13 cellular contexts compared by ENCODE assay signal in the genomic region with DNA sequence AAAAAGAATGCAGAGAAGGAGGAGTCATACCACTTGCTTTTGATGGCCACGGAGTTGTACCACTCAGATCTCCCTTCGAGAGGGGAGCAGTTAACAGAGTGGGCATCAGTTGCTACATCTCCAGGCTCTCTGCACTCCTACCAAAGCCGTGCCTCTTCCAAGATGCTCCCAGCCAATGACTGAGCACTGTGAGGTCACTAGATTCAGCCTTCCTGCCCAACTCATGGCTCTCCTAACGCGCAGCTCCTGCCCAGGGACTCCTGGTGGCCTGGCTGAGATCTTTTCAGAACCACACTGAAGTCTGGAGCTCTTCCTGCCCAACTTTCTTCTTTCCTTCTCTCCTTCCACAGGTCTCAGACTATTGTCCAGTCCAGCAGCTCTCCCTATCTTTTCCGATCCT.
"Had no signal": no experiment of that assay in that cellular context is flagged by ENCODE, and none has a peak within 500 bp of the region (broad histone marks: within the 10 kb centered on the region; RNA-seq: fewer than 3 reads in every experiment).

No MANE protein-coding gene starts in this region.

- H3K9me3 ChIP-seq: left lung, thyroid gland, vagina had no signal

- H3K27me3 ChIP-seq: brain microvascular endothelial cell, left lung, thyroid gland, vagina had no signal

- H3K27ac ChIP-seq: brain microvascular endothelial cell, left lung, thyroid gland, vagina had no signal

- H3K4me1 ChIP-seq: thyroid gland had no signal

- H3K4me3 ChIP-seq: left lung, thyroid gland, vagina had no signal

- H3K4me3 Mint-ChIP-seq: activated CD8-positive, alpha-beta memory T cell treated with anti-CD3 and anti-CD28 coated beads, Interleukin-2, amount 10 ng/mL, durations not matched to agents 7 days and 5 days; activated naive CD4-positive, alpha-beta T cell treated with anti-CD3 and anti-CD28 coated beads, Interleukin-2, amount 50 U/mL, for 24 hours; activated T-cell treated with anti-CD3 and anti-CD28 coated beads, Interleukin-2, amount 50 U/mL, for 24 hours had no signal

- H3K36me3 ChIP-seq: brain microvascular endothelial cell, left lung, thyroid gland, vagina had no signal

- H3K4me1 Mint-ChIP-seq: activated CD8-positive, alpha-beta memory T cell treated with anti-CD3 and anti-CD28 coated beads, Interleukin-2, amount 10 ng/mL, durations not matched to agents 7 days and 5 days; activated naive CD4-positive, alpha-beta T cell treated with anti-CD3 and anti-CD28 coated beads, Interleukin-2, amount 50 U/mL, for 24 hours had no signal

- ATAC-seq: activated CD8-positive, alpha-beta memory T cell treated with anti-CD3 and anti-CD28 coated beads, Interleukin-2, amount 10 ng/mL, durations not matched to agents 7 days and 5 days; left lung had no signal

- H3K36me3 Mint-ChIP-seq: activated CD8-positive, alpha-beta memory T cell treated with anti-CD3 and anti-CD28 coated beads, Interleukin-2, amount 10 ng/mL, durations not matched to agents 7 days and 5 days; activated naive CD4-positive, alpha-beta T cell treated with anti-CD3 and anti-CD28 coated beads, Interleukin-2, amount 50 U/mL, for 24 hours had no signal

- DNase-seq: activated CD4-positive, alpha-beta T cell treated with anti-CD3 and anti-CD28 coated beads for 1 hour; activated CD4-positive, alpha-beta T cell treated with anti-CD3 and anti-CD28 coated beads, Interleukin-2, amount 50 U/mL, for 48 hours; activated CD8-positive, alpha-beta memory T cell treated with anti-CD3 and anti-CD28 coated beads, Interleukin-2, amount 10 ng/mL, durations not matched to agents 7 days and 5 days; activated effector memory CD4-positive, alpha-beta T cell treated with Interleukin-2 at 50 U/mL for 16 hours; activated T-cell treated with anti-CD3 and anti-CD28 coated beads, Interleukin-2, amount 50 U/mL, for 24 hours; brain microvascular endothelial cell; foreskin melanocyte; head of caudate nucleus; left lung; mesendoderm; thyroid gland had no signal

- H3K27ac Mint-ChIP-seq: activated CD8-positive, alpha-beta memory T cell treated with anti-CD3 and anti-CD28 coated beads, Interleukin-2, amount 10 ng/mL, durations not matched to agents 7 days and 5 days; activated naive CD4-positive, alpha-beta T cell treated with anti-CD3 and anti-CD28 coated beads, Interleukin-2, amount 50 U/mL, for 24 hours; activated T-cell treated with anti-CD3 and anti-CD28 coated beads, Interleukin-2, amount 50 U/mL, for 24 hours had no signal
